1 cellular context compared by ENCODE assay signal in the genomic region with DNA sequence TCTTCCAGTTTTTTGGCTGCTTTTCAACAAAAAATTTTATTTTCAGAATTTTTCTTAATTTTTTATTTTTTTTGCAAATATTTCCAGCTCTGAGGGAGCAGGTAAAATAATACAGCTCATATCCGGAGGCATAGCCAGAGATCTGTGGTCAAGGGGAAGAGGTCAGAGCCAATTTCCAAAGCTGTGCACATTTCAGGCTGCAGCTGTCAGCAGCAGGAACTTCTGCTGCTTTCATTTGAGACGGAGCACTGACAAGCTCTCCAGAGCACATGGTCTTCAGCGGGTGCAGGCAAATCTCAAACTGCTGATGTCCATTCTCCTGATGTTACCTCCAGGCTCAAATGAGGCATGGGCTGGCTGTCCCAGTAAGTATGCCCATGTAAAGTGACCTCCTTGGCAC.
TF ChIP-seq lines count a peak whose summit lies in the region.

No MANE protein-coding gene starts in this region.

TF ChIP-seq in H1, 55 proteins besides CTCF, POLR2A, EP300 and RAD21:
- TF ChIP-seq SRF (IDR thresholded peaks at IDR 0.05; ENCODE audit: low read depth, low read length) = no peak
- TF ChIP-seq CBX8 (IDR thresholded peaks at IDR 0.05; ENCODE audit: borderline replicate concordance, low read depth, low read length) = no peak
- TF ChIP-seq, protein P1, sequence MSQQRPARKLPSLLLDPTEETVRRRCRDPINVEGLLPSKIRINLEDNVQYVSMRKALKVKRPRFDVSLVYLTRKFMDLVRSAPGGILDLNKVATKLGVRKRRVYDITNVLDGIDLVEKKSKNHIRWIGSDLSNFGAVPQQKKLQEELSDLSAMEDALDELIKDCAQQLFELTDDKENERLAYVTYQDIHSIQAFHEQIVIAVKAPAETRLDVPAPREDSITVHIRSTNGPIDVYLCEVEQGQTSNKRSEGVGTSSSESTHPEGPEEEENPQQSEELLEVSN (IDR thresholded peaks at IDR 0.05) = no peak
- TF ChIP-seq NANOG (IDR thresholded peaks at IDR 0.05; ENCODE audit: insufficient read depth, low read depth, low read length, poor library complexity, severe bottlenecking) = no peak
- no peak for TF ChIP-seq RBBP5 (IDR thresholded peaks at IDR 0.05; ENCODE audit: borderline replicate concordance, low read depth, low read length)
